ENCODE assay signal across 13 cellular contexts in the genomic region with DNA sequence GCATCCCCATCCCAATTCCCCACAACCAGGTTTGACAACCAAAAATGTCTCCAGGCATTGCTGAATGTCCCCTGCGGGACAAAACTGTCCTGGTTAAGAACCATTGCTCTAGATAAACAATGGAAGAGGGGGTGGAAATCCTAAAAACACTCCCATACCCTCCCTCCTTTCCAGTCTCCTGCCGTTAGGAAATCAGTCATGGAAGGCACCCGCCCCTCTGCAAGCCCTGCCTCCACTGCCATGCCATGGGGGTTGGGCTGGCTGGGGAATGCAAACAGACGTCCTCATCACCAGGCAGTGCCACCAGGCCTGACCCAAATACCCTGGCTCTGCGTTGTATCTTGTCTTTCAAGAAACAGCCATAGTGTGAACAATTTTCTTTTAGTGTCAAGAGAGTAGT. TPM values are rescaled to one million over a fixed set of nuclear protein-coding genes. Genes with fewer than 3 reads are reported as not detected.
DNase-seq lines count a peak whose midpoint lies in the region; ATAC-seq, FAIRE-seq and TF ChIP-seq lines count a peak whose summit lies in the region.
"Had no signal": no experiment of that assay in that cellular context is flagged by ENCODE, and none has a peak within 500 bp of the region (broad histone marks: within the 10 kb centered on the region; RNA-seq: fewer than 3 reads in every experiment).

No MANE protein-coding gene starts in this region.

- H3K4me2 ChIP-seq in SU-DHL-6 (ENCODE audit: low read depth, low read length, poor library complexity, severe bottlenecking) = peak overlapping the region; percentile 88

- H3K27me3 ChIP-seq in SU-DHL-6 (ENCODE audit: low read length) = no peaks in the 10 kb centered on the region
- no peaks in the 10 kb centered on the region for H3K27me3 ChIP-seq in heart left ventricle
- H3K27me3 ChIP-seq in pancreas = no peaks in the 10 kb centered on the region
- H3K27me3 ChIP-seq: brain microvascular endothelial cell had no signal

- H3K27ac ChIP-seq in SU-DHL-6 (ENCODE audit: low read depth, low read length) (peak overlapping the region; percentile 96), heart left ventricle (peak overlapping the region in 5 of 12 donors; percentile 23 to 72 (median 36)), pancreas (no peak overlapping the region)
- H3K27ac ChIP-seq: brain microvascular endothelial cell had no signal

- peak overlapping the region; percentile 56 for H3K9ac ChIP-seq in SU-DHL-6 (ENCODE audit: low read length)

- H3K9me2 ChIP-seq in SU-DHL-6 (replicated peaks; ENCODE audit: insufficient read depth, low read length) = no peaks in the 10 kb centered on the region

- H3K4me1 Mint-ChIP-seq in CD14-positive monocyte = peaks cover 73% of the 10 kb centered on the region

- H3K27me3 Mint-ChIP-seq in CD14-positive monocyte (ENCODE audit: low read depth in 3 of 3) = peaks cover 0 to 3% (median 0%) of the 10 kb centered on the region in 3 donors

- no peak overlapping the region for H2AFZ ChIP-seq in SU-DHL-6 (ENCODE audit: low read depth, low read length, severe bottlenecking)

- peaks cover 6 to 86% (median 44%) of the 10 kb centered on the region in 12 donors for H3K4me1 ChIP-seq in heart left ventricle
- peaks cover 0 to 15% (median 5%) of the 10 kb centered on the region in 3 donors for H3K4me1 ChIP-seq in pancreas

- FAIRE-seq in pancreas (lab: Jason Lieb, UNC) = no peak
- FAIRE-seq: kidney had no signal

- no peak overlapping the region for H3K4me3 Mint-ChIP-seq in CD14-positive monocyte

- H3K36me3 Mint-ChIP-seq in CD14-positive monocyte = peaks cover 37 to 39% of the 10 kb centered on the region in 2 donors

- H3K79me2 ChIP-seq in SU-DHL-6 (ENCODE audit: insufficient read depth, low read length) = peaks cover 100% of the 10 kb centered on the region

- 23 to 36% (median 26%) methylated on average over 5 of the region's 5 CpGs for WGBS in heart left ventricle, 4 donors
- 21 to 25% methylated on average over 5 of the region's 5 CpGs for whole genome bisulfite sequencing in pancreas, 2 donors

- H3K4me3 ChIP-seq in SU-DHL-6 (ENCODE audit: insufficient read depth, low read length, poor library complexity, severe bottlenecking) (peak overlapping the region; percentile 21), heart left ventricle (no peak overlapping the region), pancreas (no peak overlapping the region)

- in situ Hi-C loops in G401 (cut with HindIII; ENCODE audit: low sequenced_read_pairs) = no loop called here

- no peaks in the 10 kb centered on the region for H3K36me3 ChIP-seq in SU-DHL-6 (ENCODE audit: low read length)
- peaks cover 0 to 15% (median 0%) of the 10 kb centered on the region in 9 donors for H3K36me3 ChIP-seq in heart left ventricle
- H3K36me3 ChIP-seq in pancreas = no peaks in the 10 kb centered on the region
- H3K36me3 ChIP-seq: brain microvascular endothelial cell had no signal

- H3F3A ChIP-seq in SU-DHL-6 (ENCODE audit: insufficient read depth) = peaks cover 98% of the 10 kb centered on the region

- peak overlapping the region in 1 of 7 donors; percentile 30 for H3K27ac Mint-ChIP-seq in CD14-positive monocyte

- no peak for TF ChIP-seq CTCF in SU-DHL-6 (IDR thresholded peaks at IDR 0.05; ENCODE audit: insufficient read depth, low read length, poor library complexity, severe bottlenecking)
- no peak for TF ChIP-seq CTCF in heart left ventricle (IDR thresholded peaks at IDR 0.05)
- no peak for TF ChIP-seq CTCF in pancreas (IDR thresholded peaks at IDR 0.05)
- TF ChIP-seq CTCF in CD14-positive monocyte (IDR thresholded peaks at IDR 0.05) = no peak

- TF ChIP-seq POLR2A in heart left ventricle (IDR thresholded peaks at IDR 0.05) = no peak

- no peaks in the 10 kb centered on the region for H3K9me3 ChIP-seq in SU-DHL-6 (ENCODE audit: insufficient read depth, low read length)
- H3K9me3 ChIP-seq in heart left ventricle = no peaks in the 10 kb centered on the region
- no peaks in the 10 kb centered on the region for H3K9me3 ChIP-seq in pancreas

- H4K20me1 ChIP-seq in SU-DHL-6 (ENCODE audit: low read depth, low read length) = no peaks in the 10 kb centered on the region; the same call in 1 of the 2 replicates

- intact Hi-C loops in heart left ventricle (cut with DNase I) (loop anchor here in 1 of 10 donors (5.0 kb wide), 1 partner anchor 68 kb away; no protein-coding TSS in a partner anchor), pancreas (cut with DNase I) (no loop called here), CD14-positive monocyte (cut with micrococcal nuclease) (no loop called here)

- DNase-seq in G401 (ENCODE audit: low spot score) (peak; percentile 80), heart left ventricle (peak in 2 of 5 donors; percentile 47 to 56), pancreas (no peak), CD14-positive monocyte (ENCODE audit: low spot score) (no peak), HCEC 1CT (no peak), NCI-H1048 (lab: John Stamatoyannopoulos, UW) (no peak)
- DNase-seq: brain microvascular endothelial cell, GOT3, Kasumi-1, kidney, SW 1271 had no signal

- ATAC-seq in heart left ventricle (peak; percentile 55 to 74 (median 60)), pancreas (peak; percentile 32 to 72 (median 66)), GM18909 (IDR thresholded peaks at IDR 0.05; ENCODE audit: poor library complexity, unreplicated experiment) (no peak)

- peaks cover 0 to 2% (median 0%) of the 10 kb centered on the region in 7 donors for H3K9me3 Mint-ChIP-seq in CD14-positive monocyte

RNA-seq across cellular contexts. Expression of a gene that starts 57.5 kb away (rescaled TPM):
- 21.7 and 28.1 TPM in 2 replicates for total RNA-seq in G401 (2014; rRNA removed; shearing (Covaris generic))
- total RNA-seq in heart left ventricle (10 to 100 TPM; 27.2 to 59.1 (median 31.2) TPM), pancreas (10 to 100 TPM; 18.3 to 34.4 (median 21.3) TPM)
- polyA plus RNA-seq in heart left ventricle (10 to 100 TPM; 20.0 to 28.1 TPM), pancreas (10 to 100 TPM; 25.0 to 28.9 TPM), CD14-positive monocyte (10 to 100 TPM; 68.6 to 80.9 TPM)
